In the genomic region with DNA sequence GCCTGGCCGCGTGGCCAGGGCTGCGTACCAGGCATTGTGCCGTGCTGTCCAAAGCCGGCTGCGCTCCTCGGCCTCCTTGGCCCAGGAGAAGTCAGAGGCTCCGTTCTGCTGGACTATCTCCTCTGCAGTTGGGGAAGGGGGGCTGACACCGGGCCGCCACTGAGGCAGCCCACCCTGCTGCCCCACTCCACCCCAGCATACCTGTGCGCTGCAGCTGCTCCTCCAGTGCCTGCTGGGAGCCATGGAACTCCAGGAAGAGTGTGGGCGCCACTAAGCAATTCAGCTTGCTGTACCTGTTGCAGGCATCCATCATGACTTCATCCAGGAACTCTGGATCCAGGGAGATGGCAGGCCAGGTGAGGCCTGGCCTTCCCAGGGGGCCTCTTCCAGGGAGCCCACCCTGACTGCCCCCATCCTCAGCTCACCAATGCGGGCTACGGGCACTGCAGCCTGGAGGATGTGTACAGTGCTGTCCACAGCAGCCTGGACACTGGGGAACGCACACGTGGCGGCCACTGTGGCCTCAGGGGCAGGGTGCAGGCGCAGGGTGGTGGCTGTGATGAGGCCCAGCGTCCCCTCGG, we compare ENCODE assay signal across 23 cellular contexts. TPM values are rescaled to one million over a fixed set of nuclear protein-coding genes. Genes with fewer than 3 reads are reported as not detected.
DNase-seq lines count a peak whose midpoint lies in the region; ATAC-seq, FAIRE-seq and TF ChIP-seq lines count a peak whose summit lies in the region.
"Had no signal": no experiment of that assay in that cellular context is flagged by ENCODE, and none has a peak within 500 bp of the region (broad histone marks: within the 10 kb centered on the region; RNA-seq: fewer than 3 reads in every experiment).

No MANE protein-coding gene starts in this region.

- H3K9ac ChIP-seq in H1 (replicated peaks in 1 of 4; ENCODE audit: extremely low read depth in 1 of 4, low read depth in 3 of 4, low read length in 3 of 4) (no peak overlapping the region), neuronal stem cell (ENCODE audit: low read depth, low read length, poor library complexity) (no peak overlapping the region)
- H3K9ac ChIP-seq: SK-N-SH had no signal

- H3K4me1 ChIP-seq in left ventricle myocardium inferior (peaks cover 82% of the 10 kb centered on the region), H1 (replicated peaks in 1 of 4; ENCODE audit: control insufficient read depth in 3 of 4, insufficient read depth in 4 of 4, low read length in 3 of 4) (peaks cover 12 to 57% (median 44%) of the 10 kb centered on the region in 4 experiments), neuronal stem cell (ENCODE audit: control insufficient read depth in 2 of 2, insufficient read depth in 1 of 2, low read depth in 1 of 2, low read length in 2 of 2) (peaks cover 11 to 13% of the 10 kb centered on the region in 2 donors), testis (peaks cover 41% of the 10 kb centered on the region), body of pancreas (peaks cover 51% of the 10 kb centered on the region)

- H4K91ac ChIP-seq in H1 (replicated peaks; ENCODE audit: insufficient read length, low read length) (no peak overlapping the region), neuronal stem cell (ENCODE audit: low read depth, low read length, poor library complexity) (peak overlapping the region; percentile 4)

- H2BK12ac ChIP-seq in H1 (ENCODE audit: low read depth, low read length) = peak overlapping the region; percentile 50; the same call in 1 of the 2 replicates
- peak overlapping the region; percentile 34 for H2BK12ac ChIP-seq in neuronal stem cell (ENCODE audit: low read length)

- TF ChIP-seq POLR2A in H1 (IDR thresholded peaks at IDR 0.05; ENCODE audit: control extremely low read depth in 1 of 2, low read depth in 2 of 2, low read length in 2 of 2) (no peak), testis (IDR thresholded peaks at IDR 0.05) (no peak), body of pancreas (IDR thresholded peaks at IDR 0.05) (no peak)

- no peak overlapping the region for H3K4me2 ChIP-seq in H1 (ENCODE audit: insufficient read depth in 1 of 2, low read depth in 2 of 2, low read length in 2 of 2)
- H3K4me2 ChIP-seq in neuronal stem cell (ENCODE audit: insufficient read depth, low read length, poor library complexity, severe bottlenecking) = no peak overlapping the region
- H3K4me2 ChIP-seq: SK-N-SH had no signal

- H3K23ac ChIP-seq in H1 (ENCODE audit: insufficient read length) (no peak overlapping the region), neuronal stem cell (ENCODE audit: low read depth, low read length, poor library complexity) (no peak overlapping the region)

- H3K4me3 ChIP-seq in left ventricle myocardium inferior = no peak overlapping the region
- H3K4me3 ChIP-seq in H1 (ENCODE audit: extremely low read depth in 1 of 4, insufficient read depth in 2 of 4, low read depth in 3 of 4, low read length in 4 of 4) = no peak overlapping the region
- no peak overlapping the region for H3K4me3 ChIP-seq in neuronal stem cell (ENCODE audit: low read length in 2 of 2)
- no peak overlapping the region for H3K4me3 ChIP-seq in testis
- H3K4me3 ChIP-seq in body of pancreas = no peak overlapping the region
- H3K4me3 ChIP-seq: MG63 had no signal

- H3K14ac ChIP-seq in H1 (ENCODE audit: insufficient read length) (no peak overlapping the region), neuronal stem cell (ENCODE audit: low read length) (peak overlapping the region; percentile 47)

- no peak overlapping the region for H4K5ac ChIP-seq in H1 (ENCODE audit: insufficient read length, low read depth, low read length)

- no peak for FAIRE-seq in H1 (lab: Jason Lieb, UNC)
- FAIRE-seq: D721Med had no signal

- WGBS in H1 (ENCODE audit: extremely low coverage in 1 of 2, insufficient coverage in 1 of 2, insufficient read length in 1 of 2, insufficient replicate concordance in 2 of 2, low coverage in 1 of 2, low lambda C conversion rate in 2 of 2, missing lambda C conversion rate in 1 of 2), 2 experiments = 93% methylated on average over 20 of the region's 20 CpGs; no CpG with 5 or more reads in 1 of the 2 experiments
- no CpG with 5 or more reads among the region's 20 CpGs for WGBS in neuronal stem cell (ENCODE audit: extremely low coverage in 2 of 2, insufficient read length in 2 of 2, insufficient replicate concordance in 1 of 2), 2 donors
- WGBS in testis, 2 donors = 86% methylated on average over 20 of the region's 20 CpGs; no CpG with 5 or more reads in 1 of the 2 donors
- 87 to 100% methylated on average over 4 to 20 of the region's 20 CpGs for WGBS in body of pancreas, 2 donors

- H4K20me1 ChIP-seq in H1 (replicated peaks in 1 of 2; ENCODE audit: control insufficient read depth in 1 of 2, insufficient read depth in 2 of 2, low read length in 2 of 2) = peaks cover 2 to 3% of the 10 kb centered on the region in 2 experiments

- DNase-seq in left ventricle myocardium inferior (no peak), left cardiac atrium (no peak), H1 (ENCODE audit: low read depth in 1 of 2, low spot score in 2 of 2) (no peak), neuronal stem cell (ENCODE audit: low spot score) (no peak), testis (no peak), DMS114 treated with DMSO at 0.1 percent for 48 hours (lab: John Stamatoyannopoulos, UW; ENCODE audit: unreplicated experiment) (no peak), body of pancreas (no peak)
- DNase-seq: BE2C; CD8-positive, alpha-beta memory T cell; DMS79 treated with DMSO at 0.1 percent for 48 hours; GOT3; Kasumi-1; MG63; NCI-H146; NCI-H2081; NCI-H446 treated with DMSO at 0.1 percent for 48 hours; NCI-H774; OCI-M1; SHP77 had no signal

- H2AFZ ChIP-seq in H1 (ENCODE audit: low read length) = no peak overlapping the region
- H2AFZ ChIP-seq in neuronal stem cell (ENCODE audit: low read length) = no peak overlapping the region

- TF ChIP-seq EP300 in H1 (IDR thresholded peaks at IDR 0.05; ENCODE audit: borderline replicate concordance in 1 of 2, low read depth in 2 of 2, low read length in 2 of 2) = no peak

- no peaks in the 10 kb centered on the region; a peak in 1 of 4 replicates for H3K79me2 ChIP-seq in H1 (ENCODE audit: control insufficient read depth in 1 of 2, insufficient read depth in 2 of 2, low read length in 2 of 2)

- H3K27ac ChIP-seq in left ventricle myocardium inferior (replicated peaks) (peak overlapping the region; percentile 94), H1 (ENCODE audit: low read depth, low read length) (no peak overlapping the region), neuronal stem cell (replicated peaks; ENCODE audit: low read length) (no peak overlapping the region), testis (no peak overlapping the region), body of pancreas (no peak overlapping the region)
- H3K27ac ChIP-seq: 22Rv1 had no signal

- peak overlapping the region; percentile 88; the same call in 1 of the 2 replicates for H2AK5ac ChIP-seq in H1 (ENCODE audit: low read depth, low read length)
- no peak overlapping the region for H2AK5ac ChIP-seq in neuronal stem cell (ENCODE audit: low read depth, low read length)

- no peaks in the 10 kb centered on the region for H3K23me2 ChIP-seq in H1 (ENCODE audit: low read depth, low read length)

- TF ChIP-seq RAD21 in H1 (IDR thresholded peaks at IDR 0.05 in 1 of 2, conservative IDR thresholded peaks at IDR 0.05 in 1 of 2; ENCODE audit: low read depth in 2 of 2, low read length in 2 of 2) = no peak

- no peak for TF ChIP-seq CTCF in left ventricle myocardium inferior (IDR thresholded peaks at IDR 0.05; ENCODE audit: borderline replicate concordance)
- TF ChIP-seq CTCF in H1 (IDR thresholded peaks at IDR 0.05; ENCODE audit: control extremely low read depth in 1 of 3, insufficient read depth in 1 of 3, low read depth in 1 of 3, low read length in 3 of 3) = no peak
- no peak for TF ChIP-seq CTCF in testis (IDR thresholded peaks at IDR 0.05)
- no peak for TF ChIP-seq CTCF in body of pancreas (IDR thresholded peaks at IDR 0.05)

- H4K8ac ChIP-seq in H1 (ENCODE audit: extremely low read depth, insufficient read depth, low read length) (peak overlapping the region; percentile 74), neuronal stem cell (ENCODE audit: low read depth, low read length) (peak overlapping the region; percentile 89)

- H3K9me3 ChIP-seq in left ventricle myocardium inferior (replicated peaks) = no peaks in the 10 kb centered on the region
- no peaks in the 10 kb centered on the region for H3K9me3 ChIP-seq in H1 (ENCODE audit: insufficient read depth in 2 of 2, low read depth in 1 of 2, low read length in 1 of 2)
- H3K9me3 ChIP-seq in neuronal stem cell (replicated peaks in 1 of 2; ENCODE audit: control insufficient read depth in 2 of 2, insufficient read depth in 1 of 2, low read depth in 1 of 2, low read length in 2 of 2) = peaks cover 0 to 5% of the 10 kb centered on the region in 2 donors
- H3K9me3 ChIP-seq in testis = no peaks in the 10 kb centered on the region
- H3K9me3 ChIP-seq in body of pancreas = no peaks in the 10 kb centered on the region
- H3K9me3 ChIP-seq: BE2C, MG63, SK-N-SH had no signal

- peak overlapping the region; percentile 62; the same call in 1 of the 2 replicates for H3K18ac ChIP-seq in H1 (ENCODE audit: extremely low read depth, low read length)
- peak overlapping the region; percentile 72 for H3K18ac ChIP-seq in neuronal stem cell (ENCODE audit: low read length)

- intact Hi-C loops in left ventricle myocardium inferior (cut with micrococcal nuclease) = no loop called here
- intact Hi-C loops in left cardiac atrium (cut with DNase I) = loop anchor here in 1 of 2 donors (10.0 kb wide), 2 partner anchors 239 to 299 kb away; no protein-coding TSS in a partner anchor
- intact Hi-C loops in testis (cut with DNase I; ENCODE audit: low total_unique reads) = no loop called here
- intact Hi-C loops in body of pancreas (cut with DNase I) = loop anchor here (10.0 kb wide), 1 partner anchor 409 kb away; the partner anchor contains the start of gene MLKL

- H3K27me3 ChIP-seq in left ventricle myocardium inferior (ENCODE audit: low read depth) = no peaks in the 10 kb centered on the region
- no peaks in the 10 kb centered on the region for H3K27me3 ChIP-seq in H1 (replicated peaks in 1 of 4; ENCODE audit: control insufficient read depth in 3 of 4, extremely low read depth in 1 of 4, insufficient read depth in 3 of 4, low read length in 3 of 4)
- no peaks in the 10 kb centered on the region for H3K27me3 ChIP-seq in neuronal stem cell (ENCODE audit: control insufficient read depth in 3 of 3, insufficient read depth in 3 of 3, low read depth in 1 of 3, low read length in 3 of 3)
- no peaks in the 10 kb centered on the region for H3K27me3 ChIP-seq in testis
- no peaks in the 10 kb centered on the region for H3K27me3 ChIP-seq in body of pancreas
- H3K27me3 ChIP-seq: BE2C, MG63 had no signal

- H2BK20ac ChIP-seq in H1 (ENCODE audit: low read length) = no peak overlapping the region; the same call in 1 of the 2 replicates

- H2BK15ac ChIP-seq in H1 (ENCODE audit: low read length) (peak overlapping the region; percentile 88), neuronal stem cell (ENCODE audit: low read length) (no peak overlapping the region)

- peak overlapping the region; percentile 66; the same call in 1 of the 2 replicates for H2BK5ac ChIP-seq in H1 (ENCODE audit: low read depth, low read length)
- no peak overlapping the region for H2BK5ac ChIP-seq in neuronal stem cell (ENCODE audit: low read length)

- H3K56ac ChIP-seq in H1 (replicated peaks; ENCODE audit: insufficient read length, low read depth, low read length) = no peak overlapping the region

- H3K36me3 ChIP-seq in left ventricle myocardium inferior = peaks cover 11% of the 10 kb centered on the region
- peaks cover 0 to 16% (median 3%) of the 10 kb centered on the region in 4 experiments; a peak in 2 of 8 replicates for H3K36me3 ChIP-seq in H1 (ENCODE audit: control insufficient read depth in 2 of 4, insufficient read depth in 4 of 4, low read length in 3 of 4)
- peaks cover 0 to 4% of the 10 kb centered on the region in 2 donors for H3K36me3 ChIP-seq in neuronal stem cell (replicated peaks in 1 of 2; ENCODE audit: control insufficient read depth in 2 of 2, insufficient read depth in 2 of 2, low read length in 2 of 2)
- H3K36me3 ChIP-seq in testis (ENCODE audit: low read depth, missing control alignments) = no peaks in the 10 kb centered on the region
- no peaks in the 10 kb centered on the region for H3K36me3 ChIP-seq in body of pancreas (replicated peaks in 1 of 2; ENCODE audit: insufficient read depth in 1 of 2, low read depth in 2 of 2)
- H3K36me3 ChIP-seq: BE2C, MG63 had no signal

- CTCF ChIA-PET in H1 (lab: Charles Lee; ENCODE audit: partially characterized antibody) = interaction anchor here (0.7 to 16.3 kb wide), 8 partner anchors 9 to 249 kb away, joined by 3 to 171 read pairs (median 39); partner anchors contain the start of gene ZNRF1

- H3K79me1 ChIP-seq in H1 (ENCODE audit: low read depth, low read length) = peaks cover 3% of the 10 kb centered on the region; the same call in 1 of the 2 replicates
- peaks cover 8% of the 10 kb centered on the region for H3K79me1 ChIP-seq in neuronal stem cell (ENCODE audit: low read depth, low read length)

- H3K4ac ChIP-seq in H1 (replicated peaks; ENCODE audit: insufficient read length, low read depth, low read length) = no peak overlapping the region
- H3K4ac ChIP-seq in neuronal stem cell (ENCODE audit: low read length) = no peak overlapping the region

- H2BK120ac ChIP-seq in H1 (replicated peaks; ENCODE audit: low read depth, low read length) (no peak overlapping the region), neuronal stem cell (ENCODE audit: low read depth, low read length) (no peak overlapping the region)

- POLR2A ChIA-PET in H1 (lab: Charles Lee; ENCODE audit: partially characterized antibody) = interaction anchor here (1.1 to 5.7 kb wide), 4 partner anchors 9 to 117 kb away, joined by 3 to 62 read pairs (median 6); partner anchors contain the start of gene ZNRF1

- ATAC-seq in left cardiac atrium = no peak
- no peak for ATAC-seq in HG02759 (IDR thresholded peaks at IDR 0.05; ENCODE audit: unreplicated experiment)
- no peak for ATAC-seq in body of pancreas

RNA-seq across cellular contexts. Expression of gene LDHD, which starts 2.9 kb away (rescaled TPM):
- 97.9 TPM for total RNA-seq in left ventricle myocardium inferior
- total RNA-seq in left cardiac atrium = 10 to 100 TPM; 26.6 to 28.5 TPM
- total RNA-seq in H1 (2021; fragmentation: NEBNext Ultra II Directional; extraction: Animal tissue kit (Norgen Biotek cat#: 25700)) = 14.7 and 14.9 TPM in 2 replicates
- 18.2 and 43.1 TPM in 2 replicates for polyA plus RNA-seq in H1 (2011; rRNA removed)
- polyA plus RNA-seq in H1 (2011; cell fraction: cytosol; rRNA removed) = 35.2 TPM
- 71.5 TPM for polyA plus RNA-seq in H1 (2011; cell fraction: nucleus; rRNA removed)
- 7.7 to 14.3 TPM (median 11.1 TPM) in 4 replicates for polyA plus RNA-seq in H1 (2012, experiment 1 of 2)
- 8.7 TPM for polyA plus RNA-seq in H1 (2012, experiment 2 of 2)
- 1.8 TPM for polyA plus RNA-seq in H1 (2013, experiment 1 of 2)
- polyA plus RNA-seq in H1 (2013, experiment 2 of 2) = 1.2 TPM
- polyA minus RNA-seq in H1 (2011; rRNA and poly(A)+ RNA removed) = 6.8 and 8.6 TPM in 2 replicates
- 18.0 TPM for polyA minus RNA-seq in H1 (2011; cell fraction: cytosol; rRNA and poly(A)+ RNA removed)
- 38.5 TPM for polyA minus RNA-seq in H1 (2011; cell fraction: nucleus; rRNA and poly(A)+ RNA removed)
- 0.66 TPM for polyA plus RNA-seq in neuronal stem cell (2013, experiment 1 of 2)
- 0.76 TPM for polyA plus RNA-seq in neuronal stem cell (2013, experiment 2 of 2)
- total RNA-seq in testis = 10 to 100 TPM in 1 of 2 donors, 1 to 10 TPM in 1; 5.0 to 14.4 TPM
- 4.2 TPM for polyA plus RNA-seq in testis (ENCODE audit: insufficient read depth, low read depth, low replicate concordance)
- total RNA-seq in body of pancreas = 10 to 100 TPM; 27.7 to 28.3 TPM
- total RNA-seq: CD8-positive, alpha-beta memory T cell had no signal

RNA-seq across cellular contexts. Expression of gene ZFP1, which starts 34.7 kb away (rescaled TPM):
- 6.7 TPM for total RNA-seq in left ventricle myocardium inferior
- total RNA-seq in left cardiac atrium = 1 to 10 TPM; 5.9 to 6.8 TPM
- 11.2 and 12.2 TPM in 2 replicates for total RNA-seq in H1 (2021; fragmentation: NEBNext Ultra II Directional; extraction: Animal tissue kit (Norgen Biotek cat#: 25700))
- polyA plus RNA-seq in H1 (2011; rRNA removed) = 2.2 and 4.0 TPM in 2 replicates
- 4.0 TPM for polyA plus RNA-seq in H1 (2011; cell fraction: cytosol; rRNA removed)
- 4.3 TPM for polyA plus RNA-seq in H1 (2011; cell fraction: nucleus; rRNA removed)
- 5.4 to 6.7 TPM (median 5.6 TPM) in 4 replicates for polyA plus RNA-seq in H1 (2012, experiment 1 of 2)
- 0.64 TPM for polyA plus RNA-seq in H1 (2012, experiment 2 of 2)
- polyA plus RNA-seq in H1 (2013, experiment 1 of 2) = 5.5 TPM
- polyA plus RNA-seq in H1 (2013, experiment 2 of 2) = 5.5 TPM
- 9.4 and 15.2 TPM in 2 replicates for polyA minus RNA-seq in H1 (2011; rRNA and poly(A)+ RNA removed)
- polyA minus RNA-seq in H1 (2011; cell fraction: cytosol; rRNA and poly(A)+ RNA removed) = 12.6 TPM
- polyA minus RNA-seq in H1 (2011; cell fraction: nucleus; rRNA and poly(A)+ RNA removed) = 19.2 TPM
- 14.4 TPM for polyA plus RNA-seq in neuronal stem cell (2013, experiment 1 of 2)
- polyA plus RNA-seq in neuronal stem cell (2013, experiment 2 of 2) = 14.3 TPM
- 10 to 100 TPM; 12.3 to 14.6 TPM for total RNA-seq in testis
- polyA plus RNA-seq in testis (ENCODE audit: insufficient read depth, low read depth, low replicate concordance) = 14.0 TPM
- 1 to 10 TPM; 1.6 to 3.4 TPM for total RNA-seq in body of pancreas
